6 cellular contexts compared by ENCODE assay signal in genomic region chr16:6725206-6725605, GRCh38.
DNase-seq lines count a peak whose midpoint lies in the region; TF ChIP-seq lines count a peak whose summit lies in the region.
"Not testable (repeated sequence)": the region's sequence is repeated elsewhere in the genome, so short reads cannot be mapped to it uniquely, and the experiment has no call there.

No MANE protein-coding gene starts in this region.

- intact Hi-C loops in esophagus muscularis mucosa (cut with DNase I): not testable (repeated sequence)

- TF ChIP-seq POLR2A in esophagus muscularis mucosa (IDR thresholded peaks at IDR 0.05; ENCODE audit: low read depth): not testable (repeated sequence)

- DNase-seq in G401 (ENCODE audit: low spot score) (peak; percentile 84), caudate nucleus (lab: John Stamatoyannopoulos, UW) (peak in 1 of 61 donors; percentile 61), cerebellar cortex (ENCODE audit: low spot score) (peak; percentile 77), cerebellum (ENCODE audit: low spot score) (peak; percentile 57), esophagus muscularis mucosa (ENCODE audit: extremely low spot score) (peak; percentile 42)

- in situ Hi-C loops in G401 (cut with HindIII; ENCODE audit: low sequenced_read_pairs): not testable (repeated sequence)

- not testable (repeated sequence) for H3K4me3 ChIP-seq in esophagus muscularis mucosa

- H3K27ac ChIP-seq in angular gyrus (ENCODE audit: low read depth, low read length) (peak overlapping the region; percentile 24), caudate nucleus (ENCODE audit: low read depth, low read length) (peak overlapping the region; percentile 54)
- H3K27ac ChIP-seq in esophagus muscularis mucosa (replicated peaks in 1 of 4): not testable (repeated sequence)

- H3K27me3 ChIP-seq in esophagus muscularis mucosa: not testable (repeated sequence)

- not testable (repeated sequence) for TF ChIP-seq CTCF in esophagus muscularis mucosa (IDR thresholded peaks at IDR 0.05)

- H3K4me1 ChIP-seq in esophagus muscularis mucosa: not testable (repeated sequence)

- not testable (repeated sequence) for TF ChIP-seq EP300 in esophagus muscularis mucosa (IDR thresholded peaks at IDR 0.05)

- H3K36me3 ChIP-seq in esophagus muscularis mucosa: not testable (repeated sequence)

- WGBS in esophagus muscularis mucosa: 91% methylated on average over 10 of the region's 10 CpGs

- H3K9me3 ChIP-seq in esophagus muscularis mucosa: not testable (repeated sequence)
